ENCODE assay signal across 1 cellular context in genomic region chr7:141651417-141651816, GRCh38.
TF ChIP-seq lines count a peak whose summit lies in the region.

No MANE protein-coding gene starts in this region.

TF ChIP-seq in IMR-90, 13 proteins besides CTCF, POLR2A, EP300 and RAD21 (continued from another document):
- TF ChIP-seq, protein P1, sequence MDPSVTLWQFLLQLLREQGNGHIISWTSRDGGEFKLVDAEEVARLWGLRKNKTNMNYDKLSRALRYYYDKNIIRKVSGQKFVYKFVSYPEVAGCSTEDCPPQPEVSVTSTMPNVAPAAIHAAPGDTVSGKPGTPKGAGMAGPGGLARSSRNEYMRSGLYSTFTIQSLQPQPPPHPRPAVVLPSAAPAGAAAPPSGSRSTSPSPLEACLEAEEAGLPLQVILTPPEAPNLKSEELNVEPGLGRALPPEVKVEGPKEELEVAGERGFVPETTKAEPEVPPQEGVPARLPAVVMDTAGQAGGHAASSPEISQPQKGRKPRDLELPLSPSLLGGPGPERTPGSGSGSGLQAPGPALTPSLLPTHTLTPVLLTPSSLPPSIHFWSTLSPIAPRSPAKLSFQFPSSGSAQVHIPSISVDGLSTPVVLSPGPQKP (IDR thresholded peaks at IDR 0.05; ENCODE audit: borderline replicate concordance, low read depth, low read length): no peak
- TF ChIP-seq CHD1 (IDR thresholded peaks at IDR 0.05; ENCODE audit: low read depth, low read length) (no peak), MXI1 (IDR thresholded peaks at IDR 0.05; ENCODE audit: borderline replicate concordance, low read depth, low read length) (no peak), FOS (IDR thresholded peaks at IDR 0.05; ENCODE audit: low read depth, low read length) (no peak), BHLHE40 (IDR thresholded peaks at IDR 0.05; ENCODE audit: low read depth, low read length) (no peak), SMC3 (IDR thresholded peaks at IDR 0.05; ENCODE audit: low read depth, low read length) (no peak), MAFK (IDR thresholded peaks at IDR 0.05; ENCODE audit: low read depth, low read length) (no peak), USF2 (IDR thresholded peaks at IDR 0.05; ENCODE audit: low read depth, low read length) (no peak), RCOR1 (IDR thresholded peaks at IDR 0.05; ENCODE audit: insufficient replicate concordance, low read length) (no peak), NFE2L2 (IDR thresholded peaks at IDR 0.05; ENCODE audit: low read depth, low read length) (no peak), RFX5 (IDR thresholded peaks at IDR 0.05; ENCODE audit: low read depth, low read length) (no peak)
